ENCODE assay signal across 27 cellular contexts in genomic region chr19:2779121-2779740, GRCh38.
DNase-seq lines count a peak whose midpoint lies in the region; TF ChIP-seq lines count a peak whose summit lies in the region.
"Had no signal": no experiment of that assay in that cellular context is flagged by ENCODE, and none has a peak within 500 bp of the region (broad histone marks: within the 10 kb centered on the region; RNA-seq: fewer than 3 reads in every experiment).

No MANE protein-coding gene starts in this region.

- no peaks in the 10 kb centered on the region for H3K27me3 ChIP-seq in WERI-Rb-1 (ENCODE audit: insufficient read depth, low read depth, severe bottlenecking)
- H3K27me3 ChIP-seq: adrenal gland had no signal

- H3K4me3 Mint-ChIP-seq in nephron, result peak overlapping the region in 2 of 3 experiments; percentile 14 to 16
- H3K4me3 Mint-ChIP-seq: activated CD4-positive, alpha-beta memory T cell treated with anti-CD3 and anti-CD28 coated beads, Interleukin-2, amount 10 ng/mL, durations not matched to agents 7 days and 5 days; central memory CD8-positive, alpha-beta T cell; stimulated activated effector memory CD8-positive, alpha-beta T cell treated with anti-CD3 and anti-CD28 coated beads, Interleukin-12 subunit alpha, Interleukin-12 subunit beta, amount 100 ng/mL, for 72 hours had no signal

- DNase-seq in WERI-Rb-1 (no peak), superior temporal gyrus (ENCODE audit: extremely low spot score) (peak; percentile 72), Kasumi-1 (lab: John Stamatoyannopoulos, UW) (no peak), activated gamma-delta T cell treated with Interleukin-2 at 50 U/mL for 16 hours (no peak), NCI-H2107 treated with DMSO at 0.1 percent for 48 hours (lab: John Stamatoyannopoulos, UW; ENCODE audit: unreplicated experiment) (no peak)
- DNase-seq: activated CD4-positive, alpha-beta memory T cell treated with anti-CD3 and anti-CD28 coated beads, Interleukin-2, amount 10 ng/mL, durations not matched to agents 7 days and 5 days; activated CD4-positive, CD25-positive, alpha-beta regulatory T cell; activated T-cell treated with anti-CD3 and anti-CD28 coated beads for 4 hours; adrenal gland; DMS79; effector CD4-positive, alpha-beta T cell; erythroblast; foreskin melanocyte; left colon; NCI-H2029; NCI-H345; OCI-M1; small intestine; stimulated activated CD4-positive, alpha-beta T cell treated with anti-CD3 and anti-CD28 coated beads, Interleukin-2, amount 100 ng/mL, for 24 hours; SW 1271 had no signal

- no peaks in the 10 kb centered on the region for H3K9me3 Mint-ChIP-seq in nephron
- H3K9me3 Mint-ChIP-seq: activated CD4-positive, alpha-beta memory T cell treated with anti-CD3 and anti-CD28 coated beads, Interleukin-2, amount 10 ng/mL, durations not matched to agents 7 days and 5 days; central memory CD8-positive, alpha-beta T cell; natural killer cell treated with Interleukin-12 subunit alpha and Interleukin-12 subunit beta and Interleukin-15 and Interleukin-18, amount 100 ng/mL, for 72 hours; stimulated activated effector memory CD8-positive, alpha-beta T cell treated with anti-CD3 and anti-CD28 coated beads, Interleukin-12 subunit alpha, Interleukin-12 subunit beta, amount 100 ng/mL, for 72 hours had no signal

- H3K27ac ChIP-seq in WERI-Rb-1 (peak overlapping the region; percentile 72), cingulate gyrus (ENCODE audit: low read depth, low read length) (peak overlapping the region; percentile 88)
- H3K27ac ChIP-seq: KMS-11, thoracic aorta had no signal

- TF ChIP-seq CTCF in WERI-Rb-1 (IDR thresholded peaks at IDR 0.05; ENCODE audit: low read depth, low read length) (no peak), nephron (IDR thresholded peaks at IDR 0.05; ENCODE audit: unreplicated experiment in 3 of 3) (no peak)

- H3K27me3 Mint-ChIP-seq in nephron (ENCODE audit: low read depth), result no peaks in the 10 kb centered on the region
- H3K27me3 Mint-ChIP-seq: activated CD4-positive, alpha-beta memory T cell treated with anti-CD3 and anti-CD28 coated beads, Interleukin-2, amount 10 ng/mL, durations not matched to agents 7 days and 5 days; central memory CD8-positive, alpha-beta T cell; natural killer cell treated with Interleukin-12 subunit alpha and Interleukin-12 subunit beta and Interleukin-15 and Interleukin-18, amount 100 ng/mL, for 72 hours had no signal

- peaks cover 65% of the 10 kb centered on the region for H3K4me1 Mint-ChIP-seq in nephron

- no peaks in the 10 kb centered on the region for H3K9me3 ChIP-seq in WERI-Rb-1 (ENCODE audit: severe bottlenecking)
- H3K9me3 ChIP-seq: adrenal gland, thoracic aorta had no signal

- no peak overlapping the region for H3K4me3 ChIP-seq in WERI-Rb-1 (ENCODE audit: low read depth, low read length)
- H3K4me3 ChIP-seq: adrenal gland, thoracic aorta had no signal

- H3K36me3 Mint-ChIP-seq in nephron (ENCODE audit: low read depth), result peaks cover 24% of the 10 kb centered on the region
- H3K36me3 Mint-ChIP-seq: natural killer cell treated with Interleukin-12 subunit alpha and Interleukin-12 subunit beta and Interleukin-15 and Interleukin-18, amount 100 ng/mL, for 72 hours had no signal

- peak overlapping the region in 1 of 3 experiments; percentile 56 for H3K27ac Mint-ChIP-seq in nephron

- peaks cover 62% of the 10 kb centered on the region for H3K36me3 ChIP-seq in WERI-Rb-1
- H3K36me3 ChIP-seq: adrenal gland, thoracic aorta had no signal
